In genomic region chr5:149581931-149582768, GRCh38 we compare ENCODE assay signal across 8 cellular contexts. TPM values are rescaled to one million over a fixed set of nuclear protein-coding genes. Genes with fewer than 3 reads are reported as not detected.
DNase-seq lines count a peak whose midpoint lies in the region; ATAC-seq and TF ChIP-seq lines count a peak whose summit lies in the region.

No MANE protein-coding gene starts in this region.

- H3K27me3 Mint-ChIP-seq in natural killer cell treated with Interleukin-12 subunit alpha and Interleukin-12 subunit beta and Interleukin-15 and Interleukin-18, amount 100 ng/mL, for 72 hours: peaks cover 9 to 15% of the 10 kb centered on the region in 2 donors

- no peak for TF ChIP-seq EP300 in esophagus muscularis mucosa (IDR thresholded peaks at IDR 0.05)

- no peak for TF ChIP-seq POLR2A in esophagus muscularis mucosa (IDR thresholded peaks at IDR 0.05; ENCODE audit: low read depth)

- H3K9ac ChIP-seq in PC-3 (ENCODE audit: low read length): peak overlapping the region; percentile 67

- ATAC-seq in PC-3: peak; percentile 31
- ATAC-seq in natural killer cell treated with Interleukin-12 subunit alpha and Interleukin-12 subunit beta and Interleukin-15 and Interleukin-18, amount 100 ng/mL, for 72 hours: no peak
- no peak for ATAC-seq in GM21825 (IDR thresholded peaks at IDR 0.05; ENCODE audit: unreplicated experiment)
- ATAC-seq in HG03280 (IDR thresholded peaks at IDR 0.05; ENCODE audit: unreplicated experiment): no peak
- ATAC-seq in GM21723 (IDR thresholded peaks at IDR 0.05; ENCODE audit: unreplicated experiment): no peak
- ATAC-seq in HG02970 (IDR thresholded peaks at IDR 0.05; ENCODE audit: low FRiP score, unreplicated experiment): no peak

- H3K27ac ChIP-seq in DOHH2 (ENCODE audit: low read depth, low read length) (peak overlapping the region; percentile 76), PC-3 (ENCODE audit: low read length) (peak overlapping the region; percentile 21), esophagus muscularis mucosa (replicated peaks in 1 of 4) (peak overlapping the region; percentile 87 to 92 (median 88))

- CTCF ChIA-PET in PC-3 (lab: Charles Lee): interaction anchor here (0.7 to 1.2 kb wide), 2 partner anchors 36 to 37 kb away, joined by 4 to 6 read pairs; no protein-coding TSS in a partner anchor

- peak overlapping the region; percentile 60 for H3K4me3 Mint-ChIP-seq in natural killer cell treated with Interleukin-12 subunit alpha and Interleukin-12 subunit beta and Interleukin-15 and Interleukin-18, amount 100 ng/mL, for 72 hours

- DNase-seq in PC-3 (peak; percentile 43), esophagus muscularis mucosa (ENCODE audit: extremely low spot score) (no peak)
- DNase-seq in natural killer cell treated with Interleukin-12 subunit alpha and Interleukin-12 subunit beta and Interleukin-15 and Interleukin-18, amount 100 ng/mL, for 72 hours (ENCODE audit: low spot score): no peak

- TSS peak; percentile 79 for BruUV-seq in PC-3 (replicated peaks; lab: Mats Ljungman, UMichigan)

- H3K27ac Mint-ChIP-seq in natural killer cell treated with Interleukin-12 subunit alpha and Interleukin-12 subunit beta and Interleukin-15 and Interleukin-18, amount 100 ng/mL, for 72 hours: no peak overlapping the region

- H3K4me3 ChIP-seq in DOHH2 (ENCODE audit: low read length): peak overlapping the region; percentile 80
- H3K4me3 ChIP-seq in PC-3 (ENCODE audit: low read length): peak overlapping the region; percentile 69
- H3K4me3 ChIP-seq in esophagus muscularis mucosa: peak overlapping the region; percentile 67 to 81 (median 69)

- H3K79me2 ChIP-seq in DOHH2 (ENCODE audit: control insufficient read depth, low read length) (peaks cover 33% of the 10 kb centered on the region), PC-3 (ENCODE audit: low read length) (no peaks in the 10 kb centered on the region)

- H3F3A ChIP-seq in DOHH2 (ENCODE audit: control insufficient read depth, insufficient read depth) (peaks cover 7% of the 10 kb centered on the region), PC-3 (ENCODE audit: low read length, unreplicated experiment) (no peaks in the 10 kb centered on the region)

- H3K27me3 ChIP-seq in DOHH2 (ENCODE audit: control insufficient read depth, low read length) (no peaks in the 10 kb centered on the region), PC-3 (ENCODE audit: low read length) (no peaks in the 10 kb centered on the region), esophagus muscularis mucosa (no peaks in the 10 kb centered on the region)

- intact Hi-C loops in PC-3 (cut with micrococcal nuclease): loop anchor here (1.0 kb wide), 1 partner anchor 36 kb away; no protein-coding TSS in a partner anchor
- intact Hi-C loops in esophagus muscularis mucosa (cut with DNase I): no loop called here

- POLR2A ChIA-PET in PC-3 (lab: Charles Lee; ENCODE audit: unreplicated experiment): no interaction called here

- H3K36me3 Mint-ChIP-seq in natural killer cell treated with Interleukin-12 subunit alpha and Interleukin-12 subunit beta and Interleukin-15 and Interleukin-18, amount 100 ng/mL, for 72 hours: no peaks in the 10 kb centered on the region

- WGBS in esophagus muscularis mucosa: 28% methylated on average over 9 of the region's 9 CpGs

- TF ChIP-seq CTCF in DOHH2 (IDR thresholded peaks at IDR 0.05; ENCODE audit: low read depth, low read length, poor library complexity, severe bottlenecking) (no peak), PC-3 (conservative IDR thresholded peaks at IDR 0.05; ENCODE audit: low read depth, low read length) (no peak), esophagus muscularis mucosa (IDR thresholded peaks at IDR 0.05) (no peak)

- no peaks in the 10 kb centered on the region for H3K9me2 ChIP-seq in DOHH2 (replicated peaks; ENCODE audit: control insufficient read depth, low read length)
- H3K9me2 ChIP-seq in PC-3 (replicated peaks; ENCODE audit: low read length): no peaks in the 10 kb centered on the region

- peaks cover 4% of the 10 kb centered on the region; the same call in 1 of the 2 replicates for H3K36me3 ChIP-seq in DOHH2 (ENCODE audit: control insufficient read depth, low read length)
- H3K36me3 ChIP-seq in PC-3 (ENCODE audit: low read depth, low read length): no peaks in the 10 kb centered on the region
- H3K36me3 ChIP-seq in esophagus muscularis mucosa: no peaks in the 10 kb centered on the region

- peaks cover 0 to 6% of the 10 kb centered on the region in 2 donors for H3K4me1 Mint-ChIP-seq in natural killer cell treated with Interleukin-12 subunit alpha and Interleukin-12 subunit beta and Interleukin-15 and Interleukin-18, amount 100 ng/mL, for 72 hours (ENCODE audit: low read depth in 2 of 2)

- peaks cover 72% of the 10 kb centered on the region for H3K4me1 ChIP-seq in DOHH2 (ENCODE audit: control insufficient read depth, low read length)
- peaks cover 20% of the 10 kb centered on the region for H3K4me1 ChIP-seq in PC-3 (ENCODE audit: insufficient read depth, low read length)
- peaks cover 39 to 66% (median 57%) of the 10 kb centered on the region in 4 donors for H3K4me1 ChIP-seq in esophagus muscularis mucosa

- peak overlapping the region; percentile 93 for H2AFZ ChIP-seq in PC-3 (ENCODE audit: low read length)

- H3K4me2 ChIP-seq in DOHH2 (ENCODE audit: low read length) (peak overlapping the region; percentile 71), PC-3 (ENCODE audit: low read length) (peak overlapping the region; percentile 90)

- H4K20me1 ChIP-seq in DOHH2 (ENCODE audit: control insufficient read depth, insufficient read depth, low read depth, low read length): no peaks in the 10 kb centered on the region
- no peaks in the 10 kb centered on the region for H4K20me1 ChIP-seq in PC-3 (ENCODE audit: low read length)

- no peaks in the 10 kb centered on the region for H3K9me3 Mint-ChIP-seq in natural killer cell treated with Interleukin-12 subunit alpha and Interleukin-12 subunit beta and Interleukin-15 and Interleukin-18, amount 100 ng/mL, for 72 hours

- H3K9me3 ChIP-seq in DOHH2 (ENCODE audit: control insufficient read depth, insufficient read depth, low read length) (no peaks in the 10 kb centered on the region), PC-3 (ENCODE audit: low read length) (no peaks in the 10 kb centered on the region), esophagus muscularis mucosa (no peaks in the 10 kb centered on the region)

RNA-seq across cellular contexts. Expression of gene ARHGEF37, which starts 0.9 kb away (rescaled TPM):
- total RNA-seq in PC-3 (2014; rRNA removed): 5.2 and 6.5 TPM in 2 replicates
- total RNA-seq in esophagus muscularis mucosa: 10 to 100 TPM; 11.9 to 22.0 (median 19.5) TPM
- total RNA-seq in natural killer cell treated with Interleukin-12 subunit alpha and Interleukin-12 subunit beta and Interleukin-15 and Interleukin-18, amount 100 ng/mL, for 72 hours: under 1 TPM in 1 of 2 donors, not detected in 1; 0.67 TPM

RNA-seq across cellular contexts. Expression of gene CSNK1A1, which starts 30.9 kb away (rescaled TPM):
- total RNA-seq in PC-3 (2014; rRNA removed) (500 and 586 TPM in 2 replicates), esophagus muscularis mucosa (100 to 1,000 TPM; 283 to 347 (median 336) TPM)
- 100 to 1,000 TPM; 173 to 237 TPM for total RNA-seq in natural killer cell treated with Interleukin-12 subunit alpha and Interleukin-12 subunit beta and Interleukin-15 and Interleukin-18, amount 100 ng/mL, for 72 hours

Comparison
In these comparisons a context has a peak if more than half of its experiments do, and no peak if none do; other contexts are left out.
1. H3K27ac ChIP-seq: peak in every context shown above with its lines; median percentile 88 in esophagus muscularis mucosa; 76 in DOHH2; 21 in PC-3.